Comparison of ENCODE assay signal across 9 cellular contexts in the genomic region with DNA sequence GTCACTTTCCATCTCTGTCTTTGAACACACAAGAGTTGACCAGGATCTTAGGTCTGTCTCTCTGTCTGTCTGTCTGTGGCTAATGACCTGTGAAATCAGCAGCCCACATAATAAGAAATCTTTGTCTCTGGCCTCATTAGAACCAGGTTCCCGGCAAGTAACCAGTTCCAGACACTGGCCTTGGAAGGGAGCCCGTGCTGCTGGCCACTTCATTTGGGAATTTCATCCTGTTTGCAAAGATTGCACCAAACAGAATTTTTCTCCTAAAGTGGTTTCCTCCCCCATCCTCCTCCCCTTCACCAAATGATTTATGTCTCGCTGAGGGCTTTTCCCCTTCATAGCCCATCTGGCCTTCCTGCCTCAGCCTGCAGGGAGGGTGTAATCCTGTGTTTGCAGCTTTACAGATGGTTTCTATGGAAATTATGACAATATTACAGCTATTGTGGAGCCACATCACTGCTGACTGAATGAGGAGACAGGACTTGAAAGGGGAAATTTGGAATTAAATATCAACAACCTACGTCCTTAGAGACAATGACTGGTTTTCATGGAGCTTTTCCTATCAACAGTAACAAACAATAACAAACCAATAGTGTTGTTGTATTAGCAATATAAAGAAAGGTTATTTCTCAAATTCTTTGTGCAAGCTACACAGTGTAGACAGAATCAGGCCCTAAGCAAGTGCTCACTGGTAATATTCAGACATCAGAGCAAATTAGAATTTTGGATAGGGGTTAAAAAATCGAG. TPM values are rescaled to one million over a fixed set of nuclear protein-coding genes. Genes with fewer than 3 reads are reported as not detected.
DNase-seq lines count a peak whose midpoint lies in the region; ATAC-seq and FAIRE-seq lines count a peak whose summit lies in the region.
"Had no signal": no experiment of that assay in that cellular context is flagged by ENCODE, and none has a peak within 500 bp of the region (broad histone marks: within the 10 kb centered on the region; RNA-seq: fewer than 3 reads in every experiment).

No MANE protein-coding gene starts in this region.

- no peak overlapping the region for H3K27ac Mint-ChIP-seq in effector memory CD8-positive, alpha-beta T cell

- H3K4me3 Mint-ChIP-seq in effector memory CD8-positive, alpha-beta T cell = no peak overlapping the region

- in situ Hi-C loops in KBM-7 (cut with MboI; ENCODE audit: low pct_unique_long_range_greater_than_20kb, low sequenced_read_pairs) = no loop called here

- peak overlapping the region; percentile 85 for H3K27ac ChIP-seq in skeletal muscle tissue (ENCODE audit: low read depth, low read length)
- H3K27ac ChIP-seq: KMS-11 had no signal

- DNase-seq in HTR-8/SVneo (ENCODE audit: insufficient read length, low spot score) = peak; percentile 23
- DNase-seq in SHP77 (lab: John Stamatoyannopoulos, UW) = peak; percentile 91 to 95
- peak; percentile 70 for DNase-seq in left cardiac atrium
- no peak for DNase-seq in effector memory CD8-positive, alpha-beta T cell
- no peak for DNase-seq in KG1 (lab: John Stamatoyannopoulos, UW)
- DNase-seq in KBM-7 = no peak
- no peak for DNase-seq in NOMO-1 (lab: John Stamatoyannopoulos, UW; ENCODE audit: unreplicated experiment in 2 of 2)

- peak; percentile 73 to 91 for ATAC-seq in left cardiac atrium
- no peak for ATAC-seq in effector memory CD8-positive, alpha-beta T cell (replicated peaks)

- H3K36me3 Mint-ChIP-seq in effector memory CD8-positive, alpha-beta T cell (ENCODE audit: insufficient read depth) = no peaks in the 10 kb centered on the region

- FAIRE-seq in HTR-8/SVneo (lab: Jason Lieb, UNC) = no peak

- H3K9me3 Mint-ChIP-seq in effector memory CD8-positive, alpha-beta T cell = no peaks in the 10 kb centered on the region

- H3K9ac ChIP-seq in skeletal muscle tissue (ENCODE audit: low read depth in 1 of 3, low read length in 3 of 3) = no peak overlapping the region
- H3K9ac ChIP-seq: KMS-11 had no signal

- no peaks in the 10 kb centered on the region for H3K9me3 ChIP-seq in skeletal muscle tissue (ENCODE audit: control insufficient read depth in 3 of 3, low read length in 3 of 3)

- H3K4me1 ChIP-seq in skeletal muscle tissue (ENCODE audit: control insufficient read depth in 3 of 3, insufficient read depth in 3 of 3, low read length in 3 of 3) = peaks cover 0 to 15% (median 0%) of the 10 kb centered on the region in 3 donors

- H3K36me3 ChIP-seq in skeletal muscle tissue (ENCODE audit: control insufficient read depth in 3 of 3, insufficient read depth in 3 of 3, low read length in 3 of 3) = no peaks in the 10 kb centered on the region

- H3K4me3 ChIP-seq in skeletal muscle tissue (ENCODE audit: low read length in 3 of 3) = no peak overlapping the region

- H3K27me3 ChIP-seq in skeletal muscle tissue (ENCODE audit: control insufficient read depth in 3 of 3, insufficient read depth in 3 of 3, low read length in 3 of 3) = no peaks in the 10 kb centered on the region

- intact Hi-C loops in left cardiac atrium (cut with DNase I) = no loop called here

- H3K4me1 Mint-ChIP-seq in effector memory CD8-positive, alpha-beta T cell (ENCODE audit: low read depth in 2 of 2) = no peaks in the 10 kb centered on the region

- H3K27me3 Mint-ChIP-seq in effector memory CD8-positive, alpha-beta T cell = peaks cover 40 to 60% of the 10 kb centered on the region in 2 donors

RNA-seq across cellular contexts. Expression of gene DPYSL3, which starts 25.7 kb away (rescaled TPM):
- 10 to 100 TPM; 42.4 to 55.7 TPM for total RNA-seq in left cardiac atrium
- 109 TPM for total RNA-seq in skeletal muscle tissue

Comparison
In these comparisons a context has a peak if more than half of its experiments do, and no peak if none do; other contexts are left out.
1. DNase-seq: peak in HTR-8/SVneo (single experiment), SHP77 (2 of 2) and left cardiac atrium (single experiment); none in effector memory CD8-positive, alpha-beta T cell (0 of 3), KG1 (single experiment), KBM-7 (single experiment) and NOMO-1 (0 of 2).